Comparison of ENCODE assay signal across 9 cellular contexts in the genomic region with DNA sequence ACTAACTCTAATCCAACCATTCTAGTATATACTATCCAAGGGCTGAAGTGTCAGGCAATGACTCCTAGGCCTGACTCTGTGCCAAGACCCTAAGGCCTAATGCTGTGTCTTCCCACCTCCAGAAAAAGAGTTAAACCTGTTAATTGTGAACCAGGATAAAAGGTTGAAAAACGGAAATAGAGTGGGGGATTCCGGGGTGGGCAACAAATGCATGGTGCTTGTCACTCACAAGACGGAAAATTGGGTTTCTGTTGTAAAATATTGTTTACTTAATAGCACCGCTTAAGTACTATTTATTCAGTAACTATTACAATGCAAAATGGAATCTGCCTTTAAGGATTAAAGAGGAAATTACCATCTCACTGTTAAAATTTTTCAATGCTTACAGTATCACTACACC. TPM values are rescaled to one million over a fixed set of nuclear protein-coding genes. Genes with fewer than 3 reads are reported as not detected.
DNase-seq lines count a peak whose midpoint lies in the region; ATAC-seq and TF ChIP-seq lines count a peak whose summit lies in the region.
"Had no signal": no experiment of that assay in that cellular context is flagged by ENCODE, and none has a peak within 500 bp of the region (broad histone marks: within the 10 kb centered on the region; RNA-seq: fewer than 3 reads in every experiment).

No MANE protein-coding gene starts in this region.

- peaks cover 57% of the 10 kb centered on the region for H3K4me1 Mint-ChIP-seq in HFFc6 (ENCODE audit: low read depth)
- peaks cover 38% of the 10 kb centered on the region for H3K4me1 Mint-ChIP-seq in activated naive CD8-positive, alpha-beta T cell treated with anti-CD3 and anti-CD28 coated beads for 36 hours

- TF ChIP-seq CTCF in BJ (IDR thresholded peaks at IDR 0.05; ENCODE audit: insufficient read depth, low read depth, low read length) = no peak
- no peak for TF ChIP-seq CTCF in HFFc6 (IDR thresholded peaks at IDR 0.05)

- H3K27ac Mint-ChIP-seq in HFFc6 = peak overlapping the region; percentile 88
- H3K27ac Mint-ChIP-seq in activated naive CD8-positive, alpha-beta T cell treated with anti-CD3 and anti-CD28 coated beads for 36 hours = peak overlapping the region; percentile 86

- no peak overlapping the region for H2BK15ac ChIP-seq in mesendoderm (replicated peaks; ENCODE audit: low read depth)

- H2AK5ac ChIP-seq in mesendoderm (ENCODE audit: low read length) = no peak overlapping the region

- no peak for DNase-seq in BJ (ENCODE audit: low read depth)
- DNase-seq in HFFc6 = peak; percentile 55
- no peak for DNase-seq in activated naive CD8-positive, alpha-beta T cell treated with anti-CD3 and anti-CD28 coated beads for 36 hours
- peak; percentile 49 for DNase-seq in mesendoderm
- no peak for DNase-seq in retina
- no peak for DNase-seq in NCI-H1105 (lab: John Stamatoyannopoulos, UW)
- DNase-seq: anterior cingulate cortex had no signal

- no peaks in the 10 kb centered on the region for H3K27me3 ChIP-seq in BJ (ENCODE audit: control insufficient read depth, insufficient read depth, low read length)
- H3K27me3 ChIP-seq in mesendoderm (ENCODE audit: insufficient read depth, low read length, poor library complexity) = no peaks in the 10 kb centered on the region

- CTCF ChIA-PET in BJ (lab: Yijun Ruan, JAX) = interaction anchor here (0.6 to 1.9 kb wide), 3 partner anchors 90 to 388 kb away, joined by 3 to 5 read pairs (median 3); no protein-coding TSS in a partner anchor

- H3K36me3 ChIP-seq in BJ (ENCODE audit: control insufficient read depth, insufficient read depth, low read length) = no peaks in the 10 kb centered on the region
- no peaks in the 10 kb centered on the region for H3K36me3 ChIP-seq in mesendoderm (ENCODE audit: control insufficient read depth, insufficient read depth, low read length)

- H3K79me2 ChIP-seq in mesendoderm (ENCODE audit: control insufficient read depth, insufficient read depth, low read length) = peaks cover 29% of the 10 kb centered on the region

- H3K36me3 Mint-ChIP-seq in HFFc6 (ENCODE audit: low read depth) = peaks cover 30% of the 10 kb centered on the region
- H3K36me3 Mint-ChIP-seq in activated naive CD8-positive, alpha-beta T cell treated with anti-CD3 and anti-CD28 coated beads for 36 hours = peaks cover 58% of the 10 kb centered on the region

- H2BK120ac ChIP-seq in mesendoderm (ENCODE audit: low read depth, low read length) = no peak overlapping the region

- H3K9ac ChIP-seq in mesendoderm (ENCODE audit: low read length) = no peak overlapping the region

- H4K8ac ChIP-seq in mesendoderm (ENCODE audit: low read depth, low read length) = no peak overlapping the region

- no CpG with 5 or more reads among the region's 4 CpGs for WGBS in mesendoderm (ENCODE audit: extremely low coverage, insufficient coverage, low lambda C conversion rate)

- H3K4me3 ChIP-seq in BJ (ENCODE audit: low read depth, low read length) = peak overlapping the region; percentile 16
- H3K4me3 ChIP-seq in mesendoderm (ENCODE audit: low read length) = no peak overlapping the region

- peaks cover 2% of the 10 kb centered on the region for H3K4me1 ChIP-seq in mesendoderm (ENCODE audit: control insufficient read depth, low read depth, low read length)

- H3K23ac ChIP-seq in mesendoderm (ENCODE audit: low read length) = no peak overlapping the region

- no peaks in the 10 kb centered on the region for H3K9me3 Mint-ChIP-seq in HFFc6
- no peaks in the 10 kb centered on the region for H3K9me3 Mint-ChIP-seq in activated naive CD8-positive, alpha-beta T cell treated with anti-CD3 and anti-CD28 coated beads for 36 hours

- POLR2A ChIA-PET in BJ (lab: Charles Lee) = no interaction called here

- peak overlapping the region; percentile 36 for H3K4ac ChIP-seq in mesendoderm (ENCODE audit: low read depth, low read length)

- H2BK5ac ChIP-seq in mesendoderm (ENCODE audit: low read length) = no peak overlapping the region

- H3K79me1 ChIP-seq in mesendoderm (ENCODE audit: low read length) = peaks cover 13% of the 10 kb centered on the region

- H3K18ac ChIP-seq in mesendoderm (ENCODE audit: low read length) = no peak overlapping the region

- H3K27ac ChIP-seq in mesendoderm (ENCODE audit: low read depth, low read length) = no peak overlapping the region

- ATAC-seq in HG02938 (IDR thresholded peaks at IDR 0.05; ENCODE audit: unreplicated experiment) = no peak
- no peak for ATAC-seq in GM18873 (IDR thresholded peaks at IDR 0.05; ENCODE audit: low FRiP score, unreplicated experiment)

- peaks cover 2% of the 10 kb centered on the region for H3K27me3 Mint-ChIP-seq in HFFc6 (ENCODE audit: insufficient read depth)
- H3K27me3 Mint-ChIP-seq in activated naive CD8-positive, alpha-beta T cell treated with anti-CD3 and anti-CD28 coated beads for 36 hours = no peaks in the 10 kb centered on the region

- H4K5ac ChIP-seq in mesendoderm (ENCODE audit: low read length) = no peak overlapping the region

- peak overlapping the region; percentile 94 for H3K4me3 Mint-ChIP-seq in HFFc6
- peak overlapping the region; percentile 85 for H3K4me3 Mint-ChIP-seq in activated naive CD8-positive, alpha-beta T cell treated with anti-CD3 and anti-CD28 coated beads for 36 hours

- H3K4me2 ChIP-seq in mesendoderm (ENCODE audit: low read length) = no peak overlapping the region

- H3K56ac ChIP-seq in mesendoderm (ENCODE audit: low read length) = no peak overlapping the region

RNA-seq across cellular contexts. Expression of a gene that starts 3.2 kb away (rescaled TPM):
- polyA plus RNA-seq in BJ (2011; rRNA removed) = 6.1 and 15.6 TPM in 2 replicates
- polyA minus RNA-seq in BJ (2011; rRNA and poly(A)+ RNA removed) = 11.3 and 11.6 TPM in 2 replicates
- 10 to 100 TPM; 26.7 to 39.8 (median 32.5) TPM for total RNA-seq in HFFc6 (2021; fragmentation: NEBNext Ultra II Directional; extraction: Animal tissue kit (Norgen Biotek cat#: 25700))
- 100 to 1,000 TPM; 151 to 157 TPM for total RNA-seq in activated naive CD8-positive, alpha-beta T cell treated with anti-CD3 and anti-CD28 coated beads for 36 hours
- 5.2 TPM for polyA plus RNA-seq in mesendoderm (2013, experiment 1 of 2)
- 5.8 TPM for polyA plus RNA-seq in mesendoderm (2013, experiment 2 of 2)

Comparison
In these comparisons a context has a peak if more than half of its experiments do, and no peak if none do; other contexts are left out.
1. DNase-seq: peak in HFFc6 (single experiment) and mesendoderm (single experiment); none in BJ (single experiment), activated naive CD8-positive, alpha-beta T cell treated with anti-CD3 and anti-CD28 coated beads for 36 hours (single experiment), retina (single experiment) and NCI-H1105 (single experiment).